ENCODE assay signal across 18 cellular contexts in the genomic region with DNA sequence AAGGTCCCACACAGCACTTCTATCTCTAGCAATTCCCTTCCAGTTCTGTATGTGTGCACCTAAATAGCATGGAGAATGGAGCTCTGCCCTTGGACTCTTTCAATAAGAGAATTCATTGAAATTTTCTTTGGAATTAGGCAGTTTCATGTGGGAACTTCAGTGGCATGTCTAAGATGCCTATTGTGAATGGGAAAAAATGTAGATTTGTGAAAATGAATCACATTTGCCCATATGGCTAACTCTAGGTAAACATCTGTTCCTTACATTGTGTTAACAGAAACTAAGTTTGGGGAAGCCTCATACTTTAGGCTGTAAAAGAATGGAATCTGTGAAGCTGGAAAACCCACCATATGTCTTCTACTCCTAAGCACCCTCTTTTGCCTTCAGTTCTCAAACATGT.
DNase-seq lines count a peak whose midpoint lies in the region; ATAC-seq and TF ChIP-seq lines count a peak whose summit lies in the region.
"Had no signal": no experiment of that assay in that cellular context is flagged by ENCODE, and none has a peak within 500 bp of the region (broad histone marks: within the 10 kb centered on the region; RNA-seq: fewer than 3 reads in every experiment).

No MANE protein-coding gene starts in this region.

- no peak for TF ChIP-seq RAD21 in neural cell (conservative IDR thresholded peaks at IDR 0.05)

- DNase-seq in DMS 273 treated with DMSO at 0.1 percent for 48 hours (lab: John Stamatoyannopoulos, UW) (peak; percentile 70), inferior parietal cortex (ENCODE audit: extremely low spot score) (peak; percentile 56), CD14-positive monocyte (ENCODE audit: low spot score) (no peak), osteocyte (ENCODE audit: extremely low spot score, unreplicated experiment) (no peak)
- DNase-seq: 8988T; ACHN; BE2C; C1 segment of cervical spinal cord; Caco-2; Calu3; CD4-positive, alpha-beta T cell; CD8-positive, alpha-beta T cell; DMS79 treated with DMSO at 0.1 percent for 48 hours; GF-D8 had no signal

- H3K9me2 ChIP-seq in neural cell (ENCODE audit: insufficient read depth, low read length) = no peaks in the 10 kb centered on the region

- no peaks in the 10 kb centered on the region for H3K36me3 Mint-ChIP-seq in CD14-positive monocyte
- no peaks in the 10 kb centered on the region for H3K36me3 Mint-ChIP-seq in osteocyte (ENCODE audit: unreplicated experiment)
- H3K36me3 Mint-ChIP-seq: CD8-positive, alpha-beta T cell had no signal

- H3K9me3 Mint-ChIP-seq in CD14-positive monocyte (peaks cover 0 to 29% (median 9%) of the 10 kb centered on the region in 7 donors), osteocyte (ENCODE audit: unreplicated experiment) (peaks cover 29% of the 10 kb centered on the region)

- peak; percentile 40 for TF ChIP-seq EP300 in neural cell (conservative IDR thresholded peaks at IDR 0.05; ENCODE audit: poor library complexity, severe bottlenecking)

- no peaks in the 10 kb centered on the region for H3K36me3 ChIP-seq in neural cell (ENCODE audit: insufficient read depth, low read length)
- H3K36me3 ChIP-seq: BE2C, BLaER1 had no signal

- H3K27ac ChIP-seq in neural cell (ENCODE audit: low read length) = no peak overlapping the region
- H3K27ac ChIP-seq: BLaER1 had no signal

- H3K27ac Mint-ChIP-seq in CD14-positive monocyte = no peak overlapping the region
- H3K27ac Mint-ChIP-seq in osteocyte (ENCODE audit: unreplicated experiment) = no peak overlapping the region
- H3K27ac Mint-ChIP-seq: CD4-positive, alpha-beta T cell; CD8-positive, alpha-beta T cell had no signal

- H3K9me3 ChIP-seq in neural cell (ENCODE audit: low read length) = no peaks in the 10 kb centered on the region
- H3K9me3 ChIP-seq: BE2C, BLaER1, Caco-2 had no signal

- no peaks in the 10 kb centered on the region for H3K79me2 ChIP-seq in neural cell (replicated peaks; ENCODE audit: insufficient read depth, low read length)

- H3K4me3 Mint-ChIP-seq in CD14-positive monocyte = no peak overlapping the region
- H3K4me3 Mint-ChIP-seq in osteocyte (ENCODE audit: unreplicated experiment) = no peak overlapping the region
- H3K4me3 Mint-ChIP-seq: CD4-positive, alpha-beta T cell; CD8-positive, alpha-beta T cell had no signal

- TF ChIP-seq CTCF in neural cell (IDR thresholded peaks at IDR 0.05; ENCODE audit: poor library complexity, severe bottlenecking) (no peak), CD14-positive monocyte (IDR thresholded peaks at IDR 0.05) (no peak), osteocyte (IDR thresholded peaks at IDR 0.05) (no peak)

- no peaks in the 10 kb centered on the region for H3K4me1 Mint-ChIP-seq in CD14-positive monocyte
- no peaks in the 10 kb centered on the region for H3K4me1 Mint-ChIP-seq in osteocyte (ENCODE audit: unreplicated experiment)

- no peaks in the 10 kb centered on the region for H3K27me3 Mint-ChIP-seq in CD14-positive monocyte (ENCODE audit: low read depth in 3 of 3)
- no peaks in the 10 kb centered on the region for H3K27me3 Mint-ChIP-seq in osteocyte (ENCODE audit: unreplicated experiment)
- H3K27me3 Mint-ChIP-seq: CD4-positive, alpha-beta T cell had no signal

- no peaks in the 10 kb centered on the region for H3K27me3 ChIP-seq in neural cell (ENCODE audit: insufficient read depth, low read depth, low read length)
- H3K27me3 ChIP-seq: BE2C, BLaER1 had no signal

- H3K9ac ChIP-seq in neural cell (ENCODE audit: low read length) = no peak overlapping the region
- H3K9ac ChIP-seq: BLaER1 had no signal

- H3K4me3 ChIP-seq in neural cell (ENCODE audit: low read length) = no peak overlapping the region
- H3K4me3 ChIP-seq: BLaER1 had no signal

- no peaks in the 10 kb centered on the region for H3F3A ChIP-seq in neural cell (ENCODE audit: insufficient read depth, low read length, poor library complexity, severe bottlenecking)

- no peak overlapping the region for H3K4me2 ChIP-seq in neural cell (ENCODE audit: low read length)
- H3K4me2 ChIP-seq: BLaER1 had no signal

- intact Hi-C loops in CD14-positive monocyte (cut with micrococcal nuclease) = no loop called here

- ATAC-seq in GM21390 (IDR thresholded peaks at IDR 0.05; ENCODE audit: unreplicated experiment) = no peak
- no peak for ATAC-seq in GM19455 (IDR thresholded peaks at IDR 0.05; ENCODE audit: unreplicated experiment)
- ATAC-seq: CD8-positive, alpha-beta T cell had no signal

- no peak overlapping the region for H2AFZ ChIP-seq in neural cell (ENCODE audit: low read depth, low read length)

- H4K20me1 ChIP-seq in neural cell (ENCODE audit: insufficient read depth) = no peaks in the 10 kb centered on the region
- H4K20me1 ChIP-seq: BLaER1 had no signal

TF ChIP-seq in neural cell, 6 proteins besides CTCF, POLR2A, EP300 and RAD21:
- TF ChIP-seq EZH2 (IDR thresholded peaks at IDR 0.05; ENCODE audit: borderline replicate concordance, insufficient read depth, low read length, poor library complexity, severe bottlenecking) (no peak), MXI1 (conservative IDR thresholded peaks at IDR 0.05; ENCODE audit: poor library complexity, severe bottlenecking) (peak; percentile 13), TAF1 (IDR thresholded peaks at IDR 0.05; ENCODE audit: low read depth) (no peak), SMC3 (conservative IDR thresholded peaks at IDR 0.05; ENCODE audit: poor library complexity) (no peak), POLR2AphosphoS5 (IDR thresholded peaks at IDR 0.05) (no peak)

Comparison
In these comparisons a context has a peak if more than half of its experiments do, and no peak if none do; other contexts are left out.
1. DNase-seq: peak in DMS 273 treated with DMSO at 0.1 percent for 48 hours (single experiment) and inferior parietal cortex (single experiment); none in CD14-positive monocyte (single experiment) and osteocyte (single experiment).